Comparison of ENCODE assay signal across 8 cellular contexts in genomic region chr17:42221886-42222745, GRCh38. TPM values are rescaled to one million over a fixed set of nuclear protein-coding genes. Genes with fewer than 3 reads are reported as not detected.
DNase-seq lines count a peak whose midpoint lies in the region; ATAC-seq lines count a peak whose summit lies in the region.

No MANE protein-coding gene starts in this region.

- DNase-seq in NCI-H2227 (lab: John Stamatoyannopoulos, UW; ENCODE audit: unreplicated experiment) (peak; percentile 22), NCI-H2227 treated with DMSO at 0.1 percent for 48 hours (lab: John Stamatoyannopoulos, UW) (no peak), NCI-H524 (lab: John Stamatoyannopoulos, UW) (peak; percentile 46 to 81), dermis microvascular lymphatic vessel endothelial cell (ENCODE audit: low read depth in 2 of 2) (peak; percentile 64 to 84), midbrain (lab: John Stamatoyannopoulos, UW) (peak; percentile 56), posterior vena cava (ENCODE audit: low spot score) (no peak)
- peak; percentile 67 for DNase-seq in activated CD4-positive, alpha-beta T cell treated with anti-CD3 and anti-CD28 coated beads, Interleukin-2, amount 50 U/mL, for 1 hour
- peak; percentile 64 for DNase-seq in stimulated activated naive CD8-positive, alpha-beta T cell treated with anti-CD3 and anti-CD28 coated beads, Interleukin-15, Interleukin-2, amounts not matched to agents 100 U/mL and 50 U/mL, for 24 hours

- peak; percentile 80 for ATAC-seq in stimulated activated naive CD8-positive, alpha-beta T cell treated with anti-CD3 and anti-CD28 coated beads, Interleukin-15, Interleukin-2, amounts not matched to agents 100 U/mL and 50 U/mL, for 24 hours

- intact Hi-C loops in posterior vena cava (cut with DNase I) = no loop called here

RNA-seq across cellular contexts. Expression of gene GHDC, which starts 27.8 kb away (rescaled TPM):
- total RNA-seq in dermis microvascular lymphatic vessel endothelial cell (12.1 and 27.6 TPM in 2 replicates), posterior vena cava (10 to 100 TPM; 14.5 to 16.6 TPM)

RNA-seq across cellular contexts. Expression of gene HCRT, which starts 36.9 kb away (rescaled TPM):
- not detected in 2 replicates for total RNA-seq in dermis microvascular lymphatic vessel endothelial cell
- total RNA-seq in posterior vena cava = not detected

RNA-seq across cellular contexts. Expression of gene KCNH4, which starts 41.2 kb away (rescaled TPM):
- total RNA-seq in dermis microvascular lymphatic vessel endothelial cell (under 0.01 and 0.13 TPM in 2 replicates), posterior vena cava (under 1 TPM; 0.23 to 0.33 TPM)

RNA-seq across cellular contexts. Expression of gene STAT5B, which starts 54.1 kb away (rescaled TPM):
- total RNA-seq in dermis microvascular lymphatic vessel endothelial cell (25.2 and 31.5 TPM in 2 replicates), posterior vena cava (10 to 100 TPM; 88.6 to 96.3 TPM)

Comparison
In these comparisons a context has a peak if more than half of its experiments do, and no peak if none do; other contexts are left out.
1. DNase-seq: peak in NCI-H2227 (single experiment), NCI-H524 (2 of 2), activated CD4-positive, alpha-beta T cell treated with anti-CD3 and anti-CD28 coated beads, Interleukin-2, amount 50 U/mL, for 1 hour (single experiment), dermis microvascular lymphatic vessel endothelial cell (2 of 2), midbrain (single experiment) and stimulated activated naive CD8-positive, alpha-beta T cell treated with anti-CD3 and anti-CD28 coated beads, Interleukin-15, Interleukin-2, amounts not matched to agents 100 U/mL and 50 U/mL, for 24 hours (single experiment); none in NCI-H2227 treated with DMSO at 0.1 percent for 48 hours (single experiment) and posterior vena cava (single experiment).